ENCODE assay signal across 19 cellular contexts in genomic region chr3:144164352-144164751, GRCh38.
"Had no signal": no experiment of that assay in that cellular context is flagged by ENCODE, and none has a peak within 500 bp of the region (broad histone marks: within the 10 kb centered on the region; RNA-seq: fewer than 3 reads in every experiment).

No MANE protein-coding gene starts in this region.

- H3K4me2 ChIP-seq: SK-N-SH had no signal

- FAIRE-seq: RCC 7860 had no signal

- H3K9me3 ChIP-seq: SK-N-SH had no signal

- DNase-seq: Karpas-422, KG1, MM.1S, NCI-H1092 treated with DMSO at 0.1 percent for 48 hours, NCI-H1436, NCI-H187, NCI-H2029, NCI-H2081 treated with DMSO at 0.1 percent for 48 hours, NCI-H2171, NCI-H226, NCI-H446, NCI-H510A, NCI-H524 treated with DMSO at 0.1 percent for 48 hours, NCI-H69, NCI-H774, RPMI8226, SHP77, SK-N-SH had no signal

- H3K9me2 ChIP-seq: SK-N-SH had no signal
